ENCODE assay signal across 15 cellular contexts in the genomic region with DNA sequence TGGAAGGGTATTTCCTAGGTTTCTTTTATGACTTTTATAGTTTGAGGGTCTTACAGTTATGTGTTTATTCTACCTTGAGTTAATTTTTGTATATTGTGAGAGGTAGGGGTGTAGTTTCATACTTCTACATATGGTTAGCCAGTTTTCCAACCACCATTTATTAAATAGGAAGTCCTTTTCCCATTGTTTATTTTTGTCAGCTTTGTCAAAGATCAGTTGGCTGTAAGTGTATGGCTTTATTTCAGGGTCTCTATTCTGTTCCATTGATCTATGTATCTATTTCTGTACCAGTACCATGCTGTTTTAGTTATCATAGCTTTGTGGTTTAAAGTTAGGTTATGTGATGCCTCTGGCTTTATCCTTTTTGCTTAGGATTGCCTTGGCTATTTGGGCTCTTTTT.
A peak's percentile ranks its signal among the peaks of the same experiment; 100 is the strongest.
DNase-seq lines count a peak whose midpoint lies in the region; ATAC-seq and TF ChIP-seq lines count a peak whose summit lies in the region.
"Had no signal": no experiment of that assay in that cellular context is flagged by ENCODE, and none has a peak within 500 bp of the region (broad histone marks: within the 10 kb centered on the region; RNA-seq: fewer than 3 reads in every experiment).

No MANE protein-coding gene starts in this region.

- no peaks in the 10 kb centered on the region for H3K9me3 ChIP-seq in T-helper 17 cell (ENCODE audit: control insufficient read depth, low read length, poor library complexity, severe bottlenecking)

- no peak overlapping the region for H3K27ac ChIP-seq in dorsolateral prefrontal cortex
- H3K27ac ChIP-seq: PC-9 had no signal

- H3K27me3 ChIP-seq in dorsolateral prefrontal cortex, result no peaks in the 10 kb centered on the region

- H3K4me3 Mint-ChIP-seq in activated CD8-positive, alpha-beta memory T cell treated with anti-CD3 and anti-CD28 coated beads, Interleukin-2, amount 10 ng/mL, durations not matched to agents 7 days and 5 days, result no peak overlapping the region
- no peak overlapping the region for H3K4me3 Mint-ChIP-seq in T-helper 17 cell
- no peak overlapping the region for H3K4me3 Mint-ChIP-seq in activated naive CD8-positive, alpha-beta T cell treated with anti-CD3 and anti-CD28 coated beads, Interleukin-2, amount 10 ng/mL, durations not matched to agents 7 days and 5 days
- peak overlapping the region; percentile 67 for H3K4me3 Mint-ChIP-seq in stimulated activated effector memory CD8-positive, alpha-beta T cell treated with anti-CD3 and anti-CD28 coated beads, Interleukin-12 subunit alpha, Interleukin-12 subunit beta, amount 100 ng/mL, for 72 hours
- H3K4me3 Mint-ChIP-seq: GM23338 had no signal

- CTCF ChIA-PET in activated CD8-positive, alpha-beta memory T cell treated with anti-CD3 and anti-CD28 coated beads, Interleukin-2, amount 10 ng/mL, durations not matched to agents 7 days and 5 days (lab: Charles Lee), result interaction anchor here (0.8 to 24.9 kb wide), 3 partner anchors 50 to 141 kb away, joined by 3 to 444 read pairs (median 3); a partner anchor contains a TSS

- peaks cover 92% of the 10 kb centered on the region for H3K4me1 Mint-ChIP-seq in activated CD8-positive, alpha-beta memory T cell treated with anti-CD3 and anti-CD28 coated beads, Interleukin-2, amount 10 ng/mL, durations not matched to agents 7 days and 5 days
- H3K4me1 Mint-ChIP-seq in T-helper 17 cell, result peaks cover 19% of the 10 kb centered on the region
- peaks cover 39% of the 10 kb centered on the region for H3K4me1 Mint-ChIP-seq in activated naive CD8-positive, alpha-beta T cell treated with anti-CD3 and anti-CD28 coated beads, Interleukin-2, amount 10 ng/mL, durations not matched to agents 7 days and 5 days
- peaks cover 92% of the 10 kb centered on the region for H3K4me1 Mint-ChIP-seq in stimulated activated effector memory CD8-positive, alpha-beta T cell treated with anti-CD3 and anti-CD28 coated beads, Interleukin-12 subunit alpha, Interleukin-12 subunit beta, amount 100 ng/mL, for 72 hours

- no peaks in the 10 kb centered on the region for H3K27me3 Mint-ChIP-seq in activated CD8-positive, alpha-beta memory T cell treated with anti-CD3 and anti-CD28 coated beads, Interleukin-2, amount 10 ng/mL, durations not matched to agents 7 days and 5 days
- H3K27me3 Mint-ChIP-seq in T-helper 17 cell, result peaks cover 6% of the 10 kb centered on the region
- H3K27me3 Mint-ChIP-seq in activated naive CD8-positive, alpha-beta T cell treated with anti-CD3 and anti-CD28 coated beads, Interleukin-2, amount 10 ng/mL, durations not matched to agents 7 days and 5 days, result no peaks in the 10 kb centered on the region

- H3K9me3 Mint-ChIP-seq in activated CD8-positive, alpha-beta memory T cell treated with anti-CD3 and anti-CD28 coated beads, Interleukin-2, amount 10 ng/mL, durations not matched to agents 7 days and 5 days (ENCODE audit: low read depth), result no peaks in the 10 kb centered on the region
- H3K9me3 Mint-ChIP-seq in activated naive CD8-positive, alpha-beta T cell treated with anti-CD3 and anti-CD28 coated beads, Interleukin-2, amount 10 ng/mL, durations not matched to agents 7 days and 5 days, result peaks cover 2% of the 10 kb centered on the region
- peaks cover 2% of the 10 kb centered on the region for H3K9me3 Mint-ChIP-seq in stimulated activated effector memory CD8-positive, alpha-beta T cell treated with anti-CD3 and anti-CD28 coated beads, Interleukin-12 subunit alpha, Interleukin-12 subunit beta, amount 100 ng/mL, for 72 hours
- H3K9me3 Mint-ChIP-seq: GM23338 had no signal

- POLR2A ChIA-PET in activated naive CD8-positive, alpha-beta T cell treated with anti-CD3 and anti-CD28 coated beads, Interleukin-2, amount 10 ng/mL, durations not matched to agents 7 days and 5 days (lab: Charles Lee), result no interaction called here

- DNase-seq in activated CD8-positive, alpha-beta memory T cell treated with anti-CD3 and anti-CD28 coated beads, Interleukin-2, amount 10 ng/mL, durations not matched to agents 7 days and 5 days, result no peak
- DNase-seq in activated CD8-positive, alpha-beta memory T cell treated with anti-CD3 and anti-CD28 coated beads for 24 hours, result no peak
- DNase-seq in T-helper 17 cell (no peak), dorsolateral prefrontal cortex (no peak), HuH-7 (ENCODE audit: low spot score) (no peak), COLO829 (ENCODE audit: low spot score) (no peak)
- DNase-seq in activated naive CD8-positive, alpha-beta T cell treated with anti-CD3 and anti-CD28 coated beads, Interleukin-2, amount 10 ng/mL, durations not matched to agents 7 days and 5 days, result no peak
- no peak for DNase-seq in stimulated activated effector memory CD8-positive, alpha-beta T cell treated with anti-CD3 and anti-CD28 coated beads, Interleukin-12 subunit alpha, Interleukin-12 subunit beta, amount 100 ng/mL, for 72 hours (ENCODE audit: low spot score in 2 of 2)
- DNase-seq: DMS79 treated with DMSO at 0.1 percent for 48 hours, KBM-7, NCI-H1694, NCI-H446, NCI-H748 treated with DMSO at 0.1 percent for 48 hours, PC-9 had no signal

- no peak for TF ChIP-seq CTCF in dorsolateral prefrontal cortex (IDR thresholded peaks at IDR 0.05 in 54 of 56, conservative IDR thresholded peaks at IDR 0.05 in 2 of 56; ENCODE audit: low read depth in 1 of 56, partially characterized antibody in 56 of 56)

- H3K36me3 Mint-ChIP-seq in activated CD8-positive, alpha-beta memory T cell treated with anti-CD3 and anti-CD28 coated beads, Interleukin-2, amount 10 ng/mL, durations not matched to agents 7 days and 5 days, result peaks cover 58% of the 10 kb centered on the region
- peaks cover 2% of the 10 kb centered on the region for H3K36me3 Mint-ChIP-seq in T-helper 17 cell (ENCODE audit: low read depth)
- peaks cover 10% of the 10 kb centered on the region for H3K36me3 Mint-ChIP-seq in activated naive CD8-positive, alpha-beta T cell treated with anti-CD3 and anti-CD28 coated beads, Interleukin-2, amount 10 ng/mL, durations not matched to agents 7 days and 5 days
- peaks cover 37% of the 10 kb centered on the region for H3K36me3 Mint-ChIP-seq in stimulated activated effector memory CD8-positive, alpha-beta T cell treated with anti-CD3 and anti-CD28 coated beads, Interleukin-12 subunit alpha, Interleukin-12 subunit beta, amount 100 ng/mL, for 72 hours

- intact Hi-C loops in dorsolateral prefrontal cortex (cut with DNase I), result no loop called here

- no peak overlapping the region for H3K4me3 ChIP-seq in dorsolateral prefrontal cortex
- H3K4me3 ChIP-seq: GM23338, PC-9 had no signal

- no peak for ATAC-seq in activated CD8-positive, alpha-beta memory T cell treated with anti-CD3 and anti-CD28 coated beads, Interleukin-2, amount 10 ng/mL, durations not matched to agents 7 days and 5 days
- no peak for ATAC-seq in T-helper 17 cell
- no peak for ATAC-seq in activated naive CD8-positive, alpha-beta T cell treated with anti-CD3 and anti-CD28 coated beads, Interleukin-2, amount 10 ng/mL, durations not matched to agents 7 days and 5 days (ENCODE audit: low read depth)
- ATAC-seq in stimulated activated effector memory CD8-positive, alpha-beta T cell treated with anti-CD3 and anti-CD28 coated beads, Interleukin-12 subunit alpha, Interleukin-12 subunit beta, amount 100 ng/mL, for 72 hours, result no peak
- ATAC-seq: GM23338 had no signal

- H3K27ac Mint-ChIP-seq in activated CD8-positive, alpha-beta memory T cell treated with anti-CD3 and anti-CD28 coated beads, Interleukin-2, amount 10 ng/mL, durations not matched to agents 7 days and 5 days, result peak overlapping the region; percentile 87
- H3K27ac Mint-ChIP-seq in T-helper 17 cell, result peak overlapping the region; percentile 32
- peak overlapping the region; percentile 60 for H3K27ac Mint-ChIP-seq in activated naive CD8-positive, alpha-beta T cell treated with anti-CD3 and anti-CD28 coated beads, Interleukin-2, amount 10 ng/mL, durations not matched to agents 7 days and 5 days
- peak overlapping the region; percentile 95 for H3K27ac Mint-ChIP-seq in stimulated activated effector memory CD8-positive, alpha-beta T cell treated with anti-CD3 and anti-CD28 coated beads, Interleukin-12 subunit alpha, Interleukin-12 subunit beta, amount 100 ng/mL, for 72 hours
- H3K27ac Mint-ChIP-seq: GM23338 had no signal

Comparison
In these comparisons a context has a peak if more than half of its experiments do, and no peak if none do; other contexts are left out.
1. H3K27ac Mint-ChIP-seq: peak in every context shown above with its lines; median percentile 95 in stimulated activated effector memory CD8-positive, alpha-beta T cell treated with anti-CD3 and anti-CD28 coated beads, Interleukin-12 subunit alpha, Interleukin-12 subunit beta, amount 100 ng/mL, for 72 hours; 87 in activated CD8-positive, alpha-beta memory T cell treated with anti-CD3 and anti-CD28 coated beads, Interleukin-2, amount 10 ng/mL, durations not matched to agents 7 days and 5 days; 60 in activated naive CD8-positive, alpha-beta T cell treated with anti-CD3 and anti-CD28 coated beads, Interleukin-2, amount 10 ng/mL, durations not matched to agents 7 days and 5 days; 32 in T-helper 17 cell.